Comparison of ENCODE assay signal across 11 cellular contexts in the genomic region with DNA sequence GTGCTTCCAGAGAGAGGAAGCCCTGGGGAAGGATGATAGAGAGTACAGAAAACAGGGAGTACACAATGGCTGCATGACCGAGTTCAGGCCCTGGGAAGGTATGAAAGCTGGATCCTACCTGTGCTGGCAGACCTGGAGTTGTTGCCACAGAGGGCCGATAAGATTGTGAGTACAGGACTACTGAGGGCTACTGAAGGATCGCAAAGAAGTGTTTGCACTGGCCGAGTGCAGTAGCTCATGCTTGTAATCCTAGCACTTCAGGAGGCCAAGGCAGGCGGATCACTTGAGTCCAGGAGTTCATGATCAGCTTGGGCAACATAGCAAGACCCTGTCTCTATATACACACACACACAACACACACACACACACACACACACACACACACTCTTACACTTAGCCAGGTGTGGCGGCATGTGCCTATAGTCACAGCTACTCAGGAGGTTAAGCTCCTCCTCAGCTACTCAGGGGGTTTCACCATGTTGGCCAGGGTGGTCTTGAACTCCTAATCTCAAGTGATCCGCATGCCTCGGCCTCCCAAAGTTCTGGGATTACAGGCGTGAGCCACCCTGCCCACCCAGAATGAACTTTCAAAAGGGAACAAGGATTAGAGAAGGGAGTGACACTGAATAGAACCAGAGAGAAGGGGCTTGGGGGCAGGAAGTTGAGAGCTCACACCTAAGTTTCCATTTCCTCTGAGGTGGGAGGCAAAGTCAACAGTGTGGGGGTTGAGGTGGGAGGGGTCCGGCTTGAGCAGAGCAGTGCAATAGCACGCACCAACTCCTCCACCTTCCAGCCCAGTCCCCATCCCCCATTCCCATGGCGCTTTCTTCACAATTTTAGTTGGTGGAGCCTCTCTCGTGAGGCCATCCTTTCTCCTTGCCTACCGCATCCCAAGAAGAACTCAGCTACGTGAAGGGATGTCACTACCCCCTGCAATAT. TPM values are rescaled to one million over a fixed set of nuclear protein-coding genes. Genes with fewer than 3 reads are reported as not detected.
DNase-seq lines count a peak whose midpoint lies in the region; ATAC-seq, FAIRE-seq and TF ChIP-seq lines count a peak whose summit lies in the region.
"Had no signal": no experiment of that assay in that cellular context is flagged by ENCODE, and none has a peak within 500 bp of the region (broad histone marks: within the 10 kb centered on the region; RNA-seq: fewer than 3 reads in every experiment).

No MANE protein-coding gene starts in this region.

- FAIRE-seq in HTR-8/SVneo (lab: Jason Lieb, UNC): no peak

- in situ Hi-C loops in GM18951 (cut with MboI; ENCODE audit: low sequenced_read_pairs, unreplicated experiment): no loop called here

- no peak overlapping the region for H3K27ac ChIP-seq in caudate nucleus (ENCODE audit: low read depth, low read length)
- H3K27ac ChIP-seq: SK-N-MC had no signal

- H3K4me3 ChIP-seq in Caco-2 (ENCODE audit: low read depth, low read length): no peak overlapping the region
- H3K4me3 ChIP-seq: SK-N-MC had no signal

- CTCF ChIA-PET in T-cell (lab: Charles Lee): interaction anchor here in 1 of 2 donors (0.6 to 1.2 kb wide), 2 partner anchors 8 to 10 kb away, joined by 6 to 10 read pairs; no protein-coding TSS in a partner anchor
- CTCF ChIA-PET in Caco-2 (lab: Charles Lee): no interaction called here

- H3K27me3 Mint-ChIP-seq in CD14-positive monocyte (ENCODE audit: low read depth in 3 of 3): no peaks in the 10 kb centered on the region
- H3K27me3 Mint-ChIP-seq in T-cell: no peaks in the 10 kb centered on the region
- H3K27me3 Mint-ChIP-seq in memory B cell: no peaks in the 10 kb centered on the region
- H3K27me3 Mint-ChIP-seq in Caco-2 (ENCODE audit: insufficient read depth, unreplicated experiment): no peaks in the 10 kb centered on the region

- H3K9me3 ChIP-seq in Caco-2: no peaks in the 10 kb centered on the region

- H3K27me3 ChIP-seq in Caco-2 (replicated peaks; ENCODE audit: control insufficient read depth, insufficient read depth, low read length): no peaks in the 10 kb centered on the region

- intact Hi-C loops in CD14-positive monocyte (cut with micrococcal nuclease): no loop called here
- intact Hi-C loops in Caco-2 (cut with micrococcal nuclease; ENCODE audit: unreplicated experiment): no loop called here
- intact Hi-C loops in left ventricle myocardium superior (cut with micrococcal nuclease): no loop called here

- H3K4me3 Mint-ChIP-seq in CD14-positive monocyte (peak overlapping the region; percentile 60 to 78), T-cell (peak overlapping the region; percentile 24 to 53 (median 40)), memory B cell (peak overlapping the region; percentile 86), Caco-2 (ENCODE audit: unreplicated experiment) (no peak overlapping the region)

- H3K36me3 ChIP-seq in Caco-2 (ENCODE audit: control insufficient read depth, insufficient read depth, low read length): no peaks in the 10 kb centered on the region; the same call in 1 of the 2 replicates

- peak; percentile 61 to 89 (median 74) for ATAC-seq in T-cell (replicated peaks in 1 of 4)
- ATAC-seq in memory B cell (ENCODE audit: low read depth): peak; percentile 58
- no peak for ATAC-seq in left ventricle myocardium superior

- peak overlapping the region; percentile 91 to 98 (median 94) for H3K27ac Mint-ChIP-seq in CD14-positive monocyte
- H3K27ac Mint-ChIP-seq in T-cell: peak overlapping the region; percentile 85 to 90
- peak overlapping the region; percentile 94 for H3K27ac Mint-ChIP-seq in memory B cell
- H3K27ac Mint-ChIP-seq in Caco-2 (ENCODE audit: unreplicated experiment): no peak overlapping the region

- peaks cover 96% of the 10 kb centered on the region for H3K4me1 Mint-ChIP-seq in CD14-positive monocyte
- H3K4me1 Mint-ChIP-seq in T-cell: peaks cover 18 to 47% (median 28%) of the 10 kb centered on the region in 3 donors
- peaks cover 70% of the 10 kb centered on the region for H3K4me1 Mint-ChIP-seq in memory B cell
- no peaks in the 10 kb centered on the region for H3K4me1 Mint-ChIP-seq in Caco-2 (ENCODE audit: low read depth, unreplicated experiment)

- peak; percentile 32 for TF ChIP-seq POLR2A in GM18951 (IDR thresholded peaks at IDR 0.05; ENCODE audit: extremely low read depth, insufficient read depth, insufficient read length)

- no TSS peak for BruUV-seq in Caco-2 (replicated peaks; lab: Mats Ljungman, UMichigan)

- H3K4me1 ChIP-seq in Caco-2: no peaks in the 10 kb centered on the region

- H3K36me3 Mint-ChIP-seq in CD14-positive monocyte: peaks cover 64 to 99% of the 10 kb centered on the region in 2 donors
- H3K36me3 Mint-ChIP-seq in T-cell: peaks cover 28% of the 10 kb centered on the region
- peaks cover 45% of the 10 kb centered on the region for H3K36me3 Mint-ChIP-seq in memory B cell
- no peaks in the 10 kb centered on the region for H3K36me3 Mint-ChIP-seq in Caco-2 (ENCODE audit: insufficient read depth, unreplicated experiment)

- TF ChIP-seq CTCF in CD14-positive monocyte (IDR thresholded peaks at IDR 0.05): no peak
- TF ChIP-seq CTCF in Caco-2 (IDR thresholded peaks at IDR 0.05; ENCODE audit: insufficient read depth in 1 of 2, low read depth in 1 of 2, low read length in 1 of 2, severe bottlenecking in 1 of 2, unreplicated experiment in 1 of 2): no peak

- H3K9me3 Mint-ChIP-seq in CD14-positive monocyte (peaks cover 0 to 2% (median 0%) of the 10 kb centered on the region in 7 donors), T-cell (no peaks in the 10 kb centered on the region), memory B cell (no peaks in the 10 kb centered on the region), Caco-2 (ENCODE audit: unreplicated experiment) (no peaks in the 10 kb centered on the region)

- DNase-seq in CD14-positive monocyte (ENCODE audit: low spot score) (no peak), T-cell (peak in 26 of 34 experiments; percentile 4 to 65 (median 38)), memory B cell (ENCODE audit: low spot score in 2 of 2) (no peak), caudate nucleus (lab: John Stamatoyannopoulos, UW) (no peak), HTR-8/SVneo (ENCODE audit: insufficient read length, low spot score) (no peak), Caco-2 (no peak), left ventricle myocardium superior (no peak)
- DNase-seq: substantia nigra had no signal

- POLR2A ChIA-PET in T-cell (lab: Charles Lee) (interaction anchor here in 1 of 2 donors (0.6 kb wide), 1 partner anchor 9 kb away, joined by 3 read pairs; no protein-coding TSS in a partner anchor), Caco-2 (lab: Charles Lee) (no interaction called here)

RNA-seq across cellular contexts. Expression of a gene that starts 7.5 kb away (rescaled TPM):
- polyA plus RNA-seq in CD14-positive monocyte: 100 to 1,000 TPM in 1 of 2 donors, 10 to 100 TPM in 1; 98.4 to 164 TPM
- 1 to 10 TPM in 3 of 5 donors, under 1 TPM in 2; 0.61 to 1.8 (median 1.2) TPM for total RNA-seq in T-cell
- not detected in 2 replicates for total RNA-seq in Caco-2 (2022)
- 1.2 TPM for total RNA-seq in left ventricle myocardium superior
- polyA plus RNA-seq: BJ had no signal

RNA-seq across cellular contexts. Expression of a gene that starts 35.5 kb away (rescaled TPM):
- under 1 TPM in 1 of 2 donors, not detected in 1; 0.34 TPM for polyA plus RNA-seq in CD14-positive monocyte
- total RNA-seq in T-cell (10 to 100 TPM in 3 of 5 donors, 1 to 10 TPM in 2; 5.5 to 23.4 (median 20.9) TPM), Caco-2 (2022) (6.2 and 7.5 TPM in 2 replicates), left ventricle myocardium superior (7.5 TPM)

RNA-seq across cellular contexts. Expression of a gene that starts 54.9 kb away (rescaled TPM):
- polyA plus RNA-seq in CD14-positive monocyte: 10 to 100 TPM; 12.7 to 19.1 TPM
- total RNA-seq in T-cell (10 to 100 TPM; 39.1 to 48.1 (median 47.7) TPM), Caco-2 (2022) (21.8 and 22.4 TPM in 2 replicates), left ventricle myocardium superior (56.0 TPM)

Comparison
In these comparisons a context has a peak if more than half of its experiments do, and no peak if none do; other contexts are left out.
1. DNase-seq: peak in T-cell (26 of 34); none in CD14-positive monocyte (single experiment), memory B cell (0 of 2), caudate nucleus (0 of 61), HTR-8/SVneo (single experiment), Caco-2 (0 of 2) and left ventricle myocardium superior (single experiment).